ENCODE assay signal across 12 cellular contexts in genomic region chr10:78248651-78249464, GRCh38.
A peak's percentile ranks its signal among the peaks of the same experiment; 100 is the strongest.
DNase-seq lines count a peak whose midpoint lies in the region; ATAC-seq, FAIRE-seq and TF ChIP-seq lines count a peak whose summit lies in the region.
"Had no signal": no experiment of that assay in that cellular context is flagged by ENCODE, and none has a peak within 500 bp of the region (broad histone marks: within the 10 kb centered on the region; RNA-seq: fewer than 3 reads in every experiment).

No MANE protein-coding gene starts in this region.

- peaks cover 8% of the 10 kb centered on the region for H3K9me3 ChIP-seq in A549
- no peaks in the 10 kb centered on the region for H3K9me3 ChIP-seq in esophagus squamous epithelium
- H3K9me3 ChIP-seq in CD4-positive, alpha-beta T cell (ENCODE audit: control insufficient read depth, low read length) = no peaks in the 10 kb centered on the region
- H3K9me3 ChIP-seq: adrenal gland had no signal

- peaks cover 9% of the 10 kb centered on the region for H3K4me1 Mint-ChIP-seq in CD4-positive, alpha-beta T cell (ENCODE audit: low read depth)

- peaks cover 16% of the 10 kb centered on the region for H3K27me3 Mint-ChIP-seq in CD4-positive, alpha-beta T cell

- H3K27ac ChIP-seq in A549 (peak overlapping the region in 1 of 2 experiments; percentile 38; a peak in 2 of 6 replicates), esophagus squamous epithelium (peak overlapping the region in 3 of 4 donors; percentile 51 to 79 (median 66))
- no peak overlapping the region for H3K27ac ChIP-seq in CD4-positive, alpha-beta T cell (ENCODE audit: low read depth, low read length)
- H3K27ac ChIP-seq: adrenal gland, parathyroid adenoma had no signal

- POLR2A ChIA-PET in A549 (lab: Yijun Ruan, JAX) = no interaction called here
- POLR2A ChIA-PET in CD4-positive, alpha-beta T cell (lab: Charles Lee) = no interaction called here

- no peak overlapping the region for H3K4me2 ChIP-seq in A549

- H3K36me3 ChIP-seq in esophagus squamous epithelium = no peaks in the 10 kb centered on the region
- H3K36me3 ChIP-seq: adrenal gland had no signal

- H3K27me3 ChIP-seq in esophagus squamous epithelium = no peaks in the 10 kb centered on the region
- no peaks in the 10 kb centered on the region for H3K27me3 ChIP-seq in CD4-positive, alpha-beta T cell (ENCODE audit: control insufficient read depth, insufficient read depth, low read length)
- H3K27me3 ChIP-seq: adrenal gland had no signal

- intact Hi-C loops in esophagus squamous epithelium (cut with DNase I) = no loop called here
- intact Hi-C loops in CD4-positive, alpha-beta T cell (cut with DNase I, micrococcal nuclease) = no loop called here

- TF ChIP-seq CTCF in A549 (IDR thresholded peaks at IDR 0.05) (no peak), esophagus squamous epithelium (IDR thresholded peaks at IDR 0.05) (no peak)
- TF ChIP-seq CTCF in CD4-positive, alpha-beta T cell (IDR thresholded peaks at IDR 0.05) = no peak

- TF ChIP-seq EP300 in A549 (IDR thresholded peaks at IDR 0.05) = no peak

- H3K4me1 ChIP-seq in A549 (no peaks in the 10 kb centered on the region), esophagus squamous epithelium (peaks cover 0 to 20% (median 0%) of the 10 kb centered on the region in 3 donors)
- H3K4me1 ChIP-seq: adrenal gland, parathyroid adenoma had no signal

- no peak overlapping the region for H3K27ac Mint-ChIP-seq in CD4-positive, alpha-beta T cell

- DNase-seq in A549 (ENCODE audit: low read depth in 1 of 2, low spot score in 1 of 2) (no peak), M059J (ENCODE audit: low read depth) (peak; percentile 82), esophagus squamous epithelium (lab: John Stamatoyannopoulos, UW) (no peak), nucleus accumbens (lab: John Stamatoyannopoulos, UW) (peak in 33 of 56 donors; percentile 13 to 74 (median 38)), OCI-M2 (lab: John Stamatoyannopoulos, UW; ENCODE audit: unreplicated experiment) (no peak), NCI-H748 (lab: John Stamatoyannopoulos, UW; ENCODE audit: unreplicated experiment) (no peak)
- DNase-seq in CD4-positive, alpha-beta T cell = no peak
- DNase-seq: activated CD4-positive, alpha-beta T cell treated with anti-CD3 and anti-CD28 coated beads for 1 hour had no signal

- peaks cover 2% of the 10 kb centered on the region for H3K9me3 Mint-ChIP-seq in CD4-positive, alpha-beta T cell

- ATAC-seq in A549 (no peak), GM21619 (IDR thresholded peaks at IDR 0.05; ENCODE audit: unreplicated experiment) (no peak)
- no peak for ATAC-seq in CD4-positive, alpha-beta T cell (ENCODE audit: poor library complexity)
- ATAC-seq: Panc1 had no signal

- H3K4me3 Mint-ChIP-seq in CD4-positive, alpha-beta T cell = no peak overlapping the region

- no peak for TF ChIP-seq RAD21 in A549 (conservative IDR thresholded peaks at IDR 0.05 in 1 of 2, IDR thresholded peaks at IDR 0.05 in 1 of 2)

- CTCF ChIA-PET in A549 (lab: Yijun Ruan, JAX) = interaction anchor here (1.4 to 3.8 kb wide), 3 partner anchors 13 to 202 kb away, joined by 3 to 8 read pairs (median 6); no protein-coding TSS in a partner anchor
- CTCF ChIA-PET in CD4-positive, alpha-beta T cell (lab: Charles Lee) = no interaction called here

- TF ChIP-seq POLR2A in A549 (IDR thresholded peaks at IDR 0.05; ENCODE audit: low read length) = no peak
- no peak for TF ChIP-seq POLR2A in esophagus squamous epithelium (IDR thresholded peaks at IDR 0.05)

- H3K36me3 Mint-ChIP-seq in CD4-positive, alpha-beta T cell (ENCODE audit: low read depth) = no peaks in the 10 kb centered on the region

- FAIRE-seq in A549 (lab: Jason Lieb, UNC) = no peak

- H3K4me3 ChIP-seq in A549 (no peak overlapping the region), esophagus squamous epithelium (peak overlapping the region in 2 of 4 donors; percentile 15 to 32)
- H3K4me3 ChIP-seq: adrenal gland had no signal

- WGBS in A549 (ENCODE audit: missing lambda C conversion rate) = 85% methylated on average over 22 of the region's 22 CpGs
- 36 to 49% methylated on average over 21 to 22 of the region's 22 CpGs for WGBS in esophagus squamous epithelium, 2 donors

TF ChIP-seq in A549, 52 proteins besides CTCF, POLR2A, EP300 and RAD21:
- TF ChIP-seq RCOR1 (IDR thresholded peaks at IDR 0.05; ENCODE audit: low read depth, low read length) = no peak
- no peak for TF ChIP-seq ATOH8 (CRISPR knock-in tag; IDR thresholded peaks at IDR 0.05; ENCODE audit: low read depth)
- no peak for TF ChIP-seq ZFP36 (IDR thresholded peaks at IDR 0.05; ENCODE audit: borderline replicate concordance, partially characterized antibody)
- TF ChIP-seq NR3C1 (IDR thresholded peaks at IDR 0.05) = no peak
- peak; percentile 37 for TF ChIP-seq MAFK (IDR thresholded peaks at IDR 0.05; ENCODE audit: partially characterized antibody)
- no peak for TF ChIP-seq BCL3 (IDR thresholded peaks at IDR 0.05)
- no peak for TF ChIP-seq BHLHE40 (IDR thresholded peaks at IDR 0.05; ENCODE audit: low read depth, low read length)
- no peak for TF ChIP-seq CEBPB (IDR thresholded peaks at IDR 0.05)
- no peak for TF ChIP-seq SREBF2 (IDR thresholded peaks at IDR 0.05)

Comparison
In these comparisons a context has a peak if more than half of its experiments do, and no peak if none do; other contexts are left out.
1. DNase-seq: peak in M059J (single experiment) and nucleus accumbens (33 of 56); none in A549 (0 of 2), esophagus squamous epithelium (single experiment), CD4-positive, alpha-beta T cell (0 of 10), OCI-M2 (single experiment) and NCI-H748 (single experiment).